Comparison of ENCODE assay signal across 13 cellular contexts in genomic region chr18:421236-422155, GRCh38.
DNase-seq lines count a peak whose midpoint lies in the region; ATAC-seq and TF ChIP-seq lines count a peak whose summit lies in the region.
"Had no signal": no experiment of that assay in that cellular context is flagged by ENCODE, and none has a peak within 500 bp of the region (broad histone marks: within the 10 kb centered on the region; RNA-seq: fewer than 3 reads in every experiment).

No MANE protein-coding gene starts in this region.

- H3K4me3 ChIP-seq in foreskin fibroblast (ENCODE audit: low read depth in 1 of 2, low read length in 2 of 2) = no peak overlapping the region
- H3K4me3 ChIP-seq in smooth muscle cell = no peak overlapping the region
- H3K4me3 ChIP-seq: PC-9 had no signal

- peak; percentile 80 for ATAC-seq in SK-N-SH treated with all-trans-retinoic acid at 6 μM for 48 hours
- no peak for ATAC-seq in HG03097 (IDR thresholded peaks at IDR 0.05; ENCODE audit: low FRiP score, unreplicated experiment)
- ATAC-seq in GM21723 (IDR thresholded peaks at IDR 0.05; ENCODE audit: unreplicated experiment) = no peak
- ATAC-seq: naive thymus-derived CD4-positive, alpha-beta T cell had no signal

- 14% methylated on average over 6 of the region's 6 CpGs for WGBS in smooth muscle cell (ENCODE audit: low lambda C conversion rate)

- no peaks in the 10 kb centered on the region for H3F3A ChIP-seq in smooth muscle cell (ENCODE audit: low read depth)

- H3K27me3 ChIP-seq in smooth muscle cell (ENCODE audit: low read depth) = no peaks in the 10 kb centered on the region

- H3K79me2 ChIP-seq in smooth muscle cell (ENCODE audit: low read depth) = no peaks in the 10 kb centered on the region

- no peak overlapping the region for H2AFZ ChIP-seq in smooth muscle cell (ENCODE audit: low read depth)
- H2AFZ ChIP-seq: PC-9 had no signal

- peaks cover 9% of the 10 kb centered on the region for H3K4me1 ChIP-seq in smooth muscle cell (ENCODE audit: low read depth)

- no peaks in the 10 kb centered on the region for H3K9me3 ChIP-seq in smooth muscle cell (replicated peaks; ENCODE audit: low read depth)

- CTCF ChIA-PET in RWPE1 (lab: Yijun Ruan, JAX) = interaction anchor here (0.7 kb wide), 1 partner anchor 17 kb away, joined by 3 read pairs; no protein-coding TSS in a partner anchor

- TF ChIP-seq CTCF in foreskin fibroblast (IDR thresholded peaks at IDR 0.05; ENCODE audit: low read depth, low read length) = no peak
- no peak for TF ChIP-seq CTCF in smooth muscle cell (IDR thresholded peaks at IDR 0.05; ENCODE audit: borderline replicate concordance, insufficient read depth, poor library complexity, severe bottlenecking)
- no peak for TF ChIP-seq CTCF in RWPE1 (conservative IDR thresholded peaks at IDR 0.05; ENCODE audit: low read depth)

- POLR2A ChIA-PET in RWPE1 (lab: Yijun Ruan, JAX; ENCODE audit: low non-redundant PET) = no interaction called here

- H3K27ac ChIP-seq in smooth muscle cell (ENCODE audit: low read depth) (peak overlapping the region; percentile 76), RWPE1 (no peak overlapping the region)
- H3K27ac ChIP-seq: PC-9 had no signal

- H3K9ac ChIP-seq in smooth muscle cell (ENCODE audit: low read depth) = peak overlapping the region; percentile 3

- DNase-seq in GM03348 (ENCODE audit: low spot score) (peak; percentile 65), foreskin fibroblast (peak; percentile 56 to 75), smooth muscle cell (lab: John Stamatoyannopoulos, UW; ENCODE audit: unreplicated experiment) (no peak), RWPE1 (ENCODE audit: low spot score) (no peak)
- DNase-seq: activated CD4-positive, alpha-beta memory T cell treated with anti-CD3 and anti-CD28 coated beads, Interleukin-2, amount 10 ng/mL, durations not matched to agents 7 days and 5 days; immature natural killer cell; KG1; naive thymus-derived CD4-positive, alpha-beta T cell; small intestine had no signal

- H3K36me3 ChIP-seq in smooth muscle cell (ENCODE audit: low read depth) = no peaks in the 10 kb centered on the region

- peak overlapping the region; percentile 44 for H3K4me2 ChIP-seq in smooth muscle cell
- H3K4me2 ChIP-seq: PC-9 had no signal

- H4K20me1 ChIP-seq in smooth muscle cell (ENCODE audit: low read depth) = no peaks in the 10 kb centered on the region

TF ChIP-seq in SK-N-SH treated with all-trans-retinoic acid at 6 μM for 48 hours, 23 proteins besides CTCF, POLR2A, EP300 and RAD21:
- TF ChIP-seq ZC3H10 (CRISPR knock-in tag; IDR thresholded peaks at IDR 0.05) (peak; percentile 19; the same call in 1 of the 2 replicates), RARB (CRISPR knock-in tag; IDR thresholded peaks at IDR 0.05) (no peak), ISL1 (CRISPR knock-in tag; IDR thresholded peaks at IDR 0.05) (peak; percentile 75), GLIS3 (CRISPR knock-in tag; IDR thresholded peaks at IDR 0.05) (no peak)

Comparison
In these comparisons a context has a peak if more than half of its experiments do, and no peak if none do; other contexts are left out.
1. DNase-seq: peak in GM03348 (single experiment) and foreskin fibroblast (2 of 2); none in smooth muscle cell (single experiment) and RWPE1 (single experiment).